In the genomic region with DNA sequence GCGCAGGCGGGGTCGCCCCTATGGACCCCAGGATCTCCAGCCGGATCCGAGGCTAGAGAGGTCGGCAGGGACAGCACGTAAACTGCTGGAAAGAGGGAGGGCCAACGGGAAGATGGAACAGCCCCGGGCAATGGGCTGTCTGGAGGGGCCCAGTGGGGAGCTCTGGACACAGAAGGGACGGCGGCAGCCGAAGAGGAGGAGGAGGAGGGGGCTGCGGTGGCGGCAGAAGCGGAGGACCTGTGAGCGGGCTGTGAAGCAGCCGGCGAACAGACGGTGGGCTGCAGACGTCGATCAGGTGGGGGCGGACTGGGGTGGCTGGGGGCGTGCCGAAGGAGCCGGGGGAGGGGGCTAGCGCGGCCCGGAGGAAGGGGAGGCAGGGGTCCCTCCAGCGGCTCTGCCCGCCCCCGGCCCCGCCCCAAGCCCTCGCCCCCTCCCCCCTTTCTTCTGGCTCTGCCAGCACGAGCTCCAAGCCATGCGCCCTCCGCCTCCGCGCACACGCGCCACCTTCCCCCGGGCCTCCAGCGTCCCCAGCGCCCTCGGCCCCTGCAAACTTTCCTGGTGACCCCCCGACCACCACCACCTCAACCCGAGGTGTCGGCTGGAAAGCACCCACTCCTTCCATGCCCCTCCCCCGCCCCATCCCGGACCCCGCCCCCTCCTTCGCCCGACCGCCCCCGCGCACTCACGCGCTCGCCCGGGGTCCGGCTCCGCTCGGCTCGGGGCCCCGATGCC, we compare ENCODE assay signal across 9 cellular contexts. TPM values are rescaled to one million over a fixed set of nuclear protein-coding genes. Genes with fewer than 3 reads are reported as not detected.
DNase-seq lines count a peak whose midpoint lies in the region; ATAC-seq, FAIRE-seq and TF ChIP-seq lines count a peak whose summit lies in the region.
"Had no signal": no experiment of that assay in that cellular context is flagged by ENCODE, and none has a peak within 500 bp of the region (broad histone marks: within the 10 kb centered on the region; RNA-seq: fewer than 3 reads in every experiment).

No MANE protein-coding gene starts in this region.

- FAIRE-seq in kidney (lab: Jason Lieb, UNC): no peak

- H3K9ac ChIP-seq in kidney (ENCODE audit: low read length in 2 of 2): peak overlapping the region; percentile 84 to 86

- H3K9me3 ChIP-seq in HAP-1: no peaks in the 10 kb centered on the region
- H3K9me3 ChIP-seq in PC-9 (ENCODE audit: insufficient read depth, low read depth): no peaks in the 10 kb centered on the region
- no peaks in the 10 kb centered on the region for H3K9me3 ChIP-seq in kidney (ENCODE audit: control insufficient read depth in 1 of 2, low read length in 2 of 2)

- H3K4me1 ChIP-seq in HAP-1 (peaks cover 35% of the 10 kb centered on the region), PC-9 (replicated peaks; ENCODE audit: insufficient read depth) (peaks cover 49% of the 10 kb centered on the region), kidney (ENCODE audit: control insufficient read depth in 1 of 2, insufficient read depth in 1 of 2, low read depth in 1 of 2, low read length in 2 of 2) (peaks cover 26% of the 10 kb centered on the region in 2 donors)

- in situ Hi-C loops in Caki2 (cut with HindIII; ENCODE audit: low pct_unique_long_range_greater_than_20kb, low sequenced_read_pairs) (no loop called here), HAP-1 (cut with MboI; ENCODE audit: low sequenced_read_pairs) (no loop called here), T47D (cut with HindIII; ENCODE audit: low pct_unique_long_range_greater_than_20kb, low sequenced_read_pairs) (no loop called here)

- H3K27ac ChIP-seq in PC-9 (peak overlapping the region; percentile 93), kidney (ENCODE audit: low read depth in 2 of 2, low read length in 2 of 2) (peak overlapping the region; percentile 91 to 96)

- H3K9me3 Mint-ChIP-seq in stimulated activated naive B cell treated with anti-CD40 and anti-IgM and Interleukin-4, amounts not matched to agents 10 μg/mL and 1 μg/mL and 100 μg/mL, for 72 hours: no peaks in the 10 kb centered on the region

- POLR2A ChIA-PET in PC-9 (lab: Charles Lee; ENCODE audit: unreplicated experiment): interaction anchor here (0.6 to 1.8 kb wide), 4 partner anchors 11 to 156 kb away, joined by 4 to 10 read pairs (median 6); partner anchors contain the start of gene SSRP1

- H3F3A ChIP-seq in PC-9 (ENCODE audit: insufficient read depth, low read depth): peaks cover 61% of the 10 kb centered on the region

- BruUV-seq in PC-9 (replicated peaks; lab: Mats Ljungman, UMichigan): no TSS peak

- H3K4me2 ChIP-seq in PC-9: peak overlapping the region; percentile 98

- CTCF ChIA-PET in PC-9 (lab: Charles Lee): no interaction called here

- no peak overlapping the region for H2AFZ ChIP-seq in PC-9

- intact Hi-C loops in PC-9 (cut with micrococcal nuclease; ENCODE audit: unreplicated experiment): loop anchor here (2.0 to 10.0 kb wide), 3 partner anchors 340 to 1254 kb away; partner anchors contain the start of genes ZDHHC5 and ZFP91
- intact Hi-C loops in kidney (cut with DNase I): no loop called here

- no peaks in the 10 kb centered on the region for H3K27me3 Mint-ChIP-seq in stimulated activated naive B cell treated with anti-CD40 and anti-IgM and Interleukin-4, amounts not matched to agents 10 μg/mL and 1 μg/mL and 100 μg/mL, for 72 hours

- no peaks in the 10 kb centered on the region for H3K9me2 ChIP-seq in PC-9 (ENCODE audit: insufficient read depth)

- H3K36me3 Mint-ChIP-seq in stimulated activated naive B cell treated with anti-CD40 and anti-IgM and Interleukin-4, amounts not matched to agents 10 μg/mL and 1 μg/mL and 100 μg/mL, for 72 hours: peaks cover 30 to 40% of the 10 kb centered on the region in 2 donors

- H3K4me3 Mint-ChIP-seq in stimulated activated naive B cell treated with anti-CD40 and anti-IgM and Interleukin-4, amounts not matched to agents 10 μg/mL and 1 μg/mL and 100 μg/mL, for 72 hours: peak overlapping the region; percentile 90 to 91

- H4K20me1 ChIP-seq in PC-9 (ENCODE audit: insufficient read depth): peaks cover 35% of the 10 kb centered on the region; the same call in 1 of the 2 replicates

- H3K27me3 ChIP-seq in HAP-1 (ENCODE audit: low read depth) (no peaks in the 10 kb centered on the region), PC-9 (ENCODE audit: insufficient read depth, low read depth) (no peaks in the 10 kb centered on the region)

- peaks cover 36 to 43% of the 10 kb centered on the region in 2 donors for H3K4me1 Mint-ChIP-seq in stimulated activated naive B cell treated with anti-CD40 and anti-IgM and Interleukin-4, amounts not matched to agents 10 μg/mL and 1 μg/mL and 100 μg/mL, for 72 hours

- TF ChIP-seq CTCF in PC-9 (conservative IDR thresholded peaks at IDR 0.05): no peak
- no peak for TF ChIP-seq CTCF in kidney (IDR thresholded peaks at IDR 0.05; ENCODE audit: borderline replicate concordance, extremely low read depth, insufficient read depth)

- DNase-seq in Caki2 (ENCODE audit: low read depth) (peak; percentile 44), HAP-1 (ENCODE audit: low spot score in 2 of 2) (peak; percentile 32 to 77), PC-9 (peak in 1 of 2 experiments; percentile 50), T47D (ENCODE audit: low read depth in 1 of 2, low spot score in 1 of 2) (peak; percentile 47 to 57), kidney (peak; percentile 90), T-helper 9 cell (no peak), UCSD-AML1 (lab: John Stamatoyannopoulos, UW; ENCODE audit: unreplicated experiment) (no peak)
- DNase-seq in stimulated activated naive B cell treated with anti-CD40 and anti-IgM and Interleukin-4, amounts not matched to agents 10 μg/mL and 1 μg/mL and 100 μg/mL, for 72 hours: peak; percentile 15

- H3K4me3 ChIP-seq in HAP-1 (peak overlapping the region; percentile 68), PC-9 (peak overlapping the region; percentile 57), kidney (ENCODE audit: low read length in 2 of 2) (peak overlapping the region; percentile 70 to 78)

- ATAC-seq in stimulated activated naive B cell treated with anti-CD40 and anti-IgM and Interleukin-4, amounts not matched to agents 10 μg/mL and 1 μg/mL and 100 μg/mL, for 72 hours (replicated peaks): peak; percentile 17

- H3K79me2 ChIP-seq in PC-9 (ENCODE audit: low read depth): peaks cover 42% of the 10 kb centered on the region

- peaks cover 60% of the 10 kb centered on the region for H3K36me3 ChIP-seq in HAP-1 (replicated peaks)
- H3K36me3 ChIP-seq in PC-9 (ENCODE audit: low read depth): peaks cover 30% of the 10 kb centered on the region
- peaks cover 17 to 23% of the 10 kb centered on the region in 2 donors for H3K36me3 ChIP-seq in kidney (ENCODE audit: control insufficient read depth in 1 of 2, insufficient read depth in 2 of 2, low read length in 2 of 2)

- peak overlapping the region; percentile 83 for H3K27ac Mint-ChIP-seq in stimulated activated naive B cell treated with anti-CD40 and anti-IgM and Interleukin-4, amounts not matched to agents 10 μg/mL and 1 μg/mL and 100 μg/mL, for 72 hours

RNA-seq across cellular contexts. Expression of gene TNKS1BP1, which starts 0.4 kb away (rescaled TPM):
- total RNA-seq in Caki2 (2014; rRNA removed; shearing (Covaris generic); ENCODE audit: low replicate concordance): 56.6 and 70.7 TPM in 2 replicates
- total RNA-seq in PC-9 (2021): 181 and 218 TPM in 2 replicates
- 206 TPM for total RNA-seq in kidney
- polyA plus RNA-seq in kidney (ENCODE audit: insufficient read depth, low read depth, low replicate concordance): 53.3 TPM

RNA-seq across cellular contexts. Expression of gene SSRP1, which starts 11.4 kb away (rescaled TPM):
- 85.5 and 147 TPM in 2 replicates for total RNA-seq in Caki2 (2014; rRNA removed; shearing (Covaris generic); ENCODE audit: low replicate concordance)
- total RNA-seq in PC-9 (2021): 286 and 290 TPM in 2 replicates
- total RNA-seq in kidney: 78.5 TPM
- 44.5 TPM for polyA plus RNA-seq in kidney (ENCODE audit: insufficient read depth, low read depth, low replicate concordance)

RNA-seq across cellular contexts. Expression of gene P2RX3, which starts 13.8 kb away (rescaled TPM):
- total RNA-seq in Caki2 (2014; rRNA removed; shearing (Covaris generic); ENCODE audit: low replicate concordance): not detected in 2 replicates
- total RNA-seq in PC-9 (2021) (not detected in 2 replicates), kidney (not detected)
- not detected for polyA plus RNA-seq in kidney (ENCODE audit: insufficient read depth, low read depth, low replicate concordance)

RNA-seq across cellular contexts. Expression of gene PRG3, which starts 56.6 kb away (rescaled TPM):
- total RNA-seq in Caki2 (2014; rRNA removed; shearing (Covaris generic); ENCODE audit: low replicate concordance): not detected in 2 replicates
- total RNA-seq in PC-9 (2021): not detected in 2 replicates
- not detected for total RNA-seq in kidney
- not detected for polyA plus RNA-seq in kidney (ENCODE audit: insufficient read depth, low read depth, low replicate concordance)
- total RNA-seq: subcutaneous adipose tissue had no signal

Comparison
In these comparisons a context has a peak if more than half of its experiments do, and no peak if none do; other contexts are left out.
1. DNase-seq: peak in Caki2 (single experiment), HAP-1 (2 of 2), T47D (2 of 2), kidney (single experiment) and stimulated activated naive B cell treated with anti-CD40 and anti-IgM and Interleukin-4, amounts not matched to agents 10 μg/mL and 1 μg/mL and 100 μg/mL, for 72 hours (single experiment); none in T-helper 9 cell (single experiment) and UCSD-AML1 (single experiment).
2. Peak in every context shown above with its lines, with median percentiles within 50 percentile points of each other: H3K4me3 ChIP-seq.